Comparison of ENCODE assay signal across 25 cellular contexts in the genomic region with DNA sequence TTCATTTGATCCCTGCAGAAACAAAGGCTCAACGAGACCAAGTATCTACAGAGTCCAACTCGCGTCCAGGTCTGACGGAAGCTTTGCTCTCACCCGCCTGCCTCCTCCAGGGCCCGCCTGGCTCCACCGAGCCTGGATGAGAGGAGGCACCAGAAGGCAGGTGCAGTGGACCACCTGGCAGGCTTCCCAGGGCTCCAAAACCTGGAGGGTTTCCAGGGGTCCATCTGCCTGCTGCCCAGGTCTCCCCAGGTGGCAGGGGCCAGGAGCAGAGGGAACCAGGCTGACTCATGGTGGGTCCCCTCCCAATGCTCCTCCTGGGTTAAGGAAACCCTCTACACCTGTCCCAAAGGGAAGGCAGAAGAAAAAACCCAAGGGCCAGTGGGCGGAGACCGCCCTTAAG. TPM values are rescaled to one million over a fixed set of nuclear protein-coding genes. Genes with fewer than 3 reads are reported as not detected.
DNase-seq lines count a peak whose midpoint lies in the region; FAIRE-seq and TF ChIP-seq lines count a peak whose summit lies in the region.
"Had no signal": no experiment of that assay in that cellular context is flagged by ENCODE, and none has a peak within 500 bp of the region (broad histone marks: within the 10 kb centered on the region; RNA-seq: fewer than 3 reads in every experiment).

No MANE protein-coding gene starts in this region.

- no peak overlapping the region for H2AFZ ChIP-seq in astrocyte (ENCODE audit: low read depth, low read length)

- peaks cover 64% of the 10 kb centered on the region for H3K79me2 ChIP-seq in astrocyte (ENCODE audit: insufficient read depth, low read length)

- H3K27me3 ChIP-seq in astrocyte (ENCODE audit: insufficient read depth, low read length) (no peaks in the 10 kb centered on the region), skeletal muscle satellite cell (ENCODE audit: control insufficient read depth, insufficient read depth, low read length) (no peaks in the 10 kb centered on the region), BE2C (no peaks in the 10 kb centered on the region), WERI-Rb-1 (ENCODE audit: insufficient read depth, low read depth, severe bottlenecking) (no peaks in the 10 kb centered on the region)
- H3K27me3 ChIP-seq: dorsolateral prefrontal cortex, right atrium auricular region, tibial artery had no signal

- H3K27me3 Mint-ChIP-seq in astrocyte (ENCODE audit: low read depth, unreplicated experiment): no peaks in the 10 kb centered on the region
- H3K27me3 Mint-ChIP-seq: activated naive CD4-positive, alpha-beta T cell treated with anti-CD3 and anti-CD28 coated beads, Interleukin-2, amount 10 ng/mL, durations not matched to agents 7 days and 5 days; B cell; central memory CD8-positive, alpha-beta T cell; memory B cell; naive B cell; stimulated activated naive CD8-positive, alpha-beta T cell treated with anti-CD3 and anti-CD28 coated beads, Interleukin-15, Interleukin-2, amounts not matched to agents 100 ng/mL and 50 ng/mL, for 24 hours had no signal

- peaks cover 29% of the 10 kb centered on the region for H3K4me1 Mint-ChIP-seq in astrocyte (ENCODE audit: low read depth, unreplicated experiment)
- H3K4me1 Mint-ChIP-seq: activated naive CD4-positive, alpha-beta T cell treated with anti-CD3 and anti-CD28 coated beads, Interleukin-2, amount 10 ng/mL, durations not matched to agents 7 days and 5 days had no signal

- H3K27ac ChIP-seq in astrocyte (ENCODE audit: low read depth, low read length): no peak overlapping the region
- H3K27ac ChIP-seq in WERI-Rb-1: no peak overlapping the region; the same call in 1 of the 2 replicates
- H3K27ac ChIP-seq: A549, tibial artery had no signal

- peaks cover 4% of the 10 kb centered on the region for H3K36me3 ChIP-seq in astrocyte (ENCODE audit: insufficient read depth, low read length)
- H3K36me3 ChIP-seq in skeletal muscle satellite cell (ENCODE audit: insufficient read depth, low read length): peaks cover under 1% of the 10 kb centered on the region
- H3K36me3 ChIP-seq in BE2C: peaks cover 19% of the 10 kb centered on the region
- peaks cover 22% of the 10 kb centered on the region for H3K36me3 ChIP-seq in WERI-Rb-1
- H3K36me3 ChIP-seq: right atrium auricular region had no signal

- H3K4me2 ChIP-seq in astrocyte (ENCODE audit: low read length) (peak overlapping the region; percentile 16), skeletal muscle satellite cell (ENCODE audit: low read length) (peak overlapping the region; percentile 52)
- H3K4me2 ChIP-seq: A549 had no signal

- H3K4me1 ChIP-seq in astrocyte (ENCODE audit: insufficient read depth, low read length) (peaks cover 45% of the 10 kb centered on the region), skeletal muscle satellite cell (ENCODE audit: control insufficient read depth, insufficient read depth, low read length) (peaks cover 43% of the 10 kb centered on the region), BE2C (peaks cover 39% of the 10 kb centered on the region)

- peaks cover 89% of the 10 kb centered on the region for H4K20me1 ChIP-seq in astrocyte (ENCODE audit: insufficient read depth, low read length)

- no peak overlapping the region for H3K4me3 Mint-ChIP-seq in astrocyte (ENCODE audit: unreplicated experiment)
- H3K4me3 Mint-ChIP-seq: activated naive CD4-positive, alpha-beta T cell treated with anti-CD3 and anti-CD28 coated beads, Interleukin-2, amount 10 ng/mL, durations not matched to agents 7 days and 5 days; B cell; central memory CD8-positive, alpha-beta T cell; memory B cell; stimulated activated naive CD8-positive, alpha-beta T cell treated with anti-CD3 and anti-CD28 coated beads, Interleukin-15, Interleukin-2, amounts not matched to agents 100 ng/mL and 50 ng/mL, for 24 hours had no signal

- H3K9me3 ChIP-seq in astrocyte (ENCODE audit: insufficient read depth, low read depth, low read length): no peaks in the 10 kb centered on the region
- H3K9me3 ChIP-seq in skeletal muscle satellite cell (replicated peaks; ENCODE audit: low read length): no peaks in the 10 kb centered on the region
- H3K9me3 ChIP-seq in BE2C: no peaks in the 10 kb centered on the region
- H3K9me3 ChIP-seq in WERI-Rb-1 (ENCODE audit: severe bottlenecking): no peaks in the 10 kb centered on the region
- H3K9me3 ChIP-seq: A549, right atrium auricular region, tibial artery had no signal

- H3K9me3 Mint-ChIP-seq in astrocyte (ENCODE audit: unreplicated experiment): no peaks in the 10 kb centered on the region
- H3K9me3 Mint-ChIP-seq: activated naive CD4-positive, alpha-beta T cell treated with anti-CD3 and anti-CD28 coated beads, Interleukin-2, amount 10 ng/mL, durations not matched to agents 7 days and 5 days; stimulated activated naive CD8-positive, alpha-beta T cell treated with anti-CD3 and anti-CD28 coated beads, Interleukin-15, Interleukin-2, amounts not matched to agents 100 ng/mL and 50 ng/mL, for 24 hours had no signal

- TF ChIP-seq CTCF in astrocyte (IDR thresholded peaks at IDR 0.05; ENCODE audit: insufficient read depth, low read depth, low read length) (no peak), BE2C (IDR thresholded peaks at IDR 0.05; ENCODE audit: low read depth, low read length) (no peak), WERI-Rb-1 (IDR thresholded peaks at IDR 0.05; ENCODE audit: low read depth, low read length) (no peak)

- FAIRE-seq in astrocyte (lab: Jason Lieb, UNC): no peak
- FAIRE-seq: A549, H54 had no signal

- peaks cover 9% of the 10 kb centered on the region for H3K36me3 Mint-ChIP-seq in astrocyte (ENCODE audit: low read depth, unreplicated experiment)
- H3K36me3 Mint-ChIP-seq: activated naive CD4-positive, alpha-beta T cell treated with anti-CD3 and anti-CD28 coated beads, Interleukin-2, amount 10 ng/mL, durations not matched to agents 7 days and 5 days had no signal

- no peak overlapping the region for H3K9ac ChIP-seq in astrocyte (ENCODE audit: low read length)
- no peak overlapping the region for H3K9ac ChIP-seq in skeletal muscle satellite cell (ENCODE audit: low read depth, low read length)

- H3K4me3 ChIP-seq in astrocyte (ENCODE audit: insufficient read depth, low read depth, low read length) (no peak overlapping the region), skeletal muscle satellite cell (ENCODE audit: low read length) (no peak overlapping the region), BE2C (ENCODE audit: low read depth, low read length) (no peak overlapping the region), WERI-Rb-1 (ENCODE audit: low read depth, low read length) (no peak overlapping the region)
- H3K4me3 ChIP-seq: A549, dorsolateral prefrontal cortex, right atrium auricular region had no signal

- no peak overlapping the region for H3K27ac Mint-ChIP-seq in astrocyte (ENCODE audit: unreplicated experiment)
- H3K27ac Mint-ChIP-seq: activated naive CD4-positive, alpha-beta T cell treated with anti-CD3 and anti-CD28 coated beads, Interleukin-2, amount 10 ng/mL, durations not matched to agents 7 days and 5 days; B cell; memory B cell; stimulated activated naive CD8-positive, alpha-beta T cell treated with anti-CD3 and anti-CD28 coated beads, Interleukin-15, Interleukin-2, amounts not matched to agents 100 ng/mL and 50 ng/mL, for 24 hours had no signal

- DNase-seq in NCI-H1694 (lab: John Stamatoyannopoulos, UW) (peak; percentile 32), NCI-H1694 treated with DMSO at 0.1 percent for 48 hours (lab: John Stamatoyannopoulos, UW) (no peak), NCI-H2171 treated with DMSO at 0.1 percent for 48 hours (lab: John Stamatoyannopoulos, UW) (peak; percentile 60), astrocyte (ENCODE audit: low read depth) (no peak), BE2C (no peak), WERI-Rb-1 (no peak), SK-N-DZ (ENCODE audit: low spot score) (no peak)
- DNase-seq: activated naive CD4-positive, alpha-beta T cell treated with anti-CD3 and anti-CD28 coated beads, Interleukin-2, amount 10 ng/mL, durations not matched to agents 7 days and 5 days; activated T-cell treated with anti-CD3 and anti-CD28 coated beads, Interleukin-2, amount 50 U/mL, for 48 hours; dorsolateral prefrontal cortex; glutamatergic neuron; kidney glomerular epithelial cell; naive B cell; NCI-H524; stimulated activated CD4-positive, alpha-beta T cell treated with anti-CD3 and anti-CD28 coated beads, Interleukin-4, amount 100 ng/mL, for 24 hours; SW 1271; tibial artery had no signal

RNA-seq across cellular contexts. Expression of a gene that starts 59.5 kb away (rescaled TPM):
- total RNA-seq in astrocyte: 36.5 and 41.6 TPM in 2 replicates
- total RNA-seq in skeletal muscle satellite cell (2012; rRNA removed): 10.9 and 12.9 TPM in 2 replicates
- 28.4 TPM for polyA plus RNA-seq in BE2C (2012; ENCODE audit: insufficient read depth, insufficient read length, low read depth)
- polyA plus RNA-seq in SK-N-DZ (2014; cell fraction: cytosol; rRNA removed): 17.8 and 20.2 TPM in 2 replicates
- 36.3 and 41.4 TPM in 2 replicates for polyA plus RNA-seq in SK-N-DZ (2014; cell fraction: nucleus; rRNA removed)

Comparison
In these comparisons a context has a peak if more than half of its experiments do, and no peak if none do; other contexts are left out.
1. DNase-seq: peak in NCI-H1694 (single experiment) and NCI-H2171 treated with DMSO at 0.1 percent for 48 hours (single experiment); none in NCI-H1694 treated with DMSO at 0.1 percent for 48 hours (single experiment), astrocyte (single experiment), BE2C (single experiment), WERI-Rb-1 (single experiment) and SK-N-DZ (single experiment).